7 cellular contexts compared by ENCODE assay signal in genomic region chr1:45584351-45585109, GRCh38. TPM values are rescaled to one million over a fixed set of nuclear protein-coding genes. Genes with fewer than 3 reads are reported as not detected.
DNase-seq lines count a peak whose midpoint lies in the region; ATAC-seq and TF ChIP-seq lines count a peak whose summit lies in the region.

No MANE protein-coding gene starts in this region.

- no peaks in the 10 kb centered on the region for H3K9me3 Mint-ChIP-seq in activated B cell treated with CpG ODN at 0.5 μM for 24 hours

- no peak for TF ChIP-seq CTCF in activated B cell treated with CpG ODN at 0.5 μM for 24 hours (IDR thresholded peaks at IDR 0.05)
- no peak for TF ChIP-seq CTCF in cardiac fibroblast (IDR thresholded peaks at IDR 0.05; ENCODE audit: low read depth, low read length)
- TF ChIP-seq CTCF in spleen (IDR thresholded peaks at IDR 0.05 in 8 of 11, conservative IDR thresholded peaks at IDR 0.05 in 3 of 11): peak in 1 of 11 experiments; percentile 8

- peaks cover 57% of the 10 kb centered on the region for H3K4me1 Mint-ChIP-seq in activated B cell treated with CpG ODN at 0.5 μM for 24 hours

- H3K9me3 ChIP-seq in spleen: no peaks in the 10 kb centered on the region

- H3K27ac Mint-ChIP-seq in activated B cell treated with CpG ODN at 0.5 μM for 24 hours: peak overlapping the region; percentile 96

- peaks cover 24 to 69% (median 52%) of the 10 kb centered on the region in 6 donors for H3K4me1 ChIP-seq in spleen

- POLR2A ChIA-PET in activated B cell treated with CpG ODN at 0.5 μM for 24 hours (lab: Charles Lee): interaction anchor here (0.5 to 4.6 kb wide), 18 partner anchors 13 to 863 kb away, joined by 3 to 115 read pairs (median 18); partner anchors contain the start of genes AKR1A1, CCDC163, GPBP1L1 and HECTD3

- H3K27me3 Mint-ChIP-seq in activated B cell treated with CpG ODN at 0.5 μM for 24 hours: no peaks in the 10 kb centered on the region

- peak; percentile 81 for DNase-seq in NCI-H226
- peak; percentile 76 for DNase-seq in activated B cell treated with CpG ODN at 0.5 μM for 24 hours
- DNase-seq in cardiac fibroblast (ENCODE audit: low read depth in 2 of 2): peak; percentile 90 to 93
- DNase-seq in iris pigment epithelial cell (ENCODE audit: low read depth): peak; percentile 90
- DNase-seq in spleen: peak; percentile 96

- peaks cover 16% of the 10 kb centered on the region for H3K36me3 Mint-ChIP-seq in activated B cell treated with CpG ODN at 0.5 μM for 24 hours (ENCODE audit: low read depth)

- peaks cover 0 to 9% (median 0%) of the 10 kb centered on the region in 6 donors for H3K36me3 ChIP-seq in spleen

- peak overlapping the region; percentile 91 to 97 (median 95) for H3K27ac ChIP-seq in spleen

- peak overlapping the region; percentile 87 to 100 for H3K4me3 ChIP-seq in cardiac fibroblast (replicated peaks in 1 of 2; ENCODE audit: low read depth in 2 of 2, low read length in 2 of 2)
- H3K4me3 ChIP-seq in spleen: peak overlapping the region; percentile 91 to 100 (median 99)

- WGBS in spleen, 5 donors: 0 to 1% (median 0%) methylated on average over 39 to 59 of the region's 59 CpGs

- intact Hi-C loops in activated B cell treated with CpG ODN at 0.5 μM for 24 hours (cut with micrococcal nuclease): loop anchor here (1.0 to 10.0 kb wide), 10 partner anchors 14 to 862 kb away; partner anchors contain the start of genes BTBD19, CCDC163, DYNLT4 and IPP
- intact Hi-C loops in spleen (cut with DNase I; ENCODE audit: low total_unique reads): no loop called here

- no peaks in the 10 kb centered on the region for H3K27me3 ChIP-seq in spleen (replicated peaks in 1 of 7)

- CTCF ChIA-PET in activated B cell treated with CpG ODN at 0.5 μM for 24 hours (lab: Charles Lee): interaction anchor here (1.5 to 2.6 kb wide), 3 partner anchors 14 to 92 kb away, joined by 3 to 9 read pairs (median 4); no protein-coding TSS in a partner anchor

- H3K4me3 Mint-ChIP-seq in activated B cell treated with CpG ODN at 0.5 μM for 24 hours: peak overlapping the region; percentile 98

- ATAC-seq in GM18508 (IDR thresholded peaks at IDR 0.05; ENCODE audit: insufficient read depth, unreplicated experiment) (peak; percentile 7), HG03139 (IDR thresholded peaks at IDR 0.05; ENCODE audit: unreplicated experiment) (peak; percentile 25), activated B cell treated with CpG ODN at 0.5 μM for 24 hours (ENCODE audit: low read depth) (peak; percentile 35)

- no peak for TF ChIP-seq POLR2A in spleen (IDR thresholded peaks at IDR 0.05)

RNA-seq across cellular contexts. Expression of gene NASP, which starts 0.7 kb away (rescaled TPM):
- total RNA-seq in activated B cell treated with CpG ODN at 0.5 μM for 24 hours (197 and 204 TPM in 2 replicates), spleen (100 to 1,000 TPM in 5 of 7 donors, 10 to 100 TPM in 2; 85.1 to 143 (median 110) TPM)
- 100 to 1,000 TPM; 132 to 151 (median 139) TPM for polyA plus RNA-seq in spleen

RNA-seq across cellular contexts. Expression of gene AKR1A1, which starts 33.9 kb away (rescaled TPM):
- 215 and 218 TPM in 2 replicates for total RNA-seq in activated B cell treated with CpG ODN at 0.5 μM for 24 hours
- 100 to 1,000 TPM in 5 of 7 donors, 10 to 100 TPM in 2; 68.8 to 147 (median 123) TPM for total RNA-seq in spleen
- polyA plus RNA-seq in spleen: 100 to 1,000 TPM; 132 to 150 (median 142) TPM

RNA-seq across cellular contexts. Expression of gene CCDC17, which starts 39.3 kb away (rescaled TPM):
- total RNA-seq in activated B cell treated with CpG ODN at 0.5 μM for 24 hours (4.6 and 6.3 TPM in 2 replicates), spleen (1 to 10 TPM; 2.6 to 7.6 (median 5.4) TPM)
- polyA plus RNA-seq in spleen: 1 to 10 TPM in 2 of 3 donors, under 1 TPM in 1; 0.55 to 1.6 (median 1.5) TPM

Comparison
In these comparisons a context has a peak if more than half of its experiments do, and no peak if none do; other contexts are left out.
1. Peak in every context shown above with its lines: DNase-seq, ATAC-seq, H3K4me3 ChIP-seq and H3K27ac ChIP-seq.